8 cellular contexts compared by ENCODE assay signal in the genomic region with DNA sequence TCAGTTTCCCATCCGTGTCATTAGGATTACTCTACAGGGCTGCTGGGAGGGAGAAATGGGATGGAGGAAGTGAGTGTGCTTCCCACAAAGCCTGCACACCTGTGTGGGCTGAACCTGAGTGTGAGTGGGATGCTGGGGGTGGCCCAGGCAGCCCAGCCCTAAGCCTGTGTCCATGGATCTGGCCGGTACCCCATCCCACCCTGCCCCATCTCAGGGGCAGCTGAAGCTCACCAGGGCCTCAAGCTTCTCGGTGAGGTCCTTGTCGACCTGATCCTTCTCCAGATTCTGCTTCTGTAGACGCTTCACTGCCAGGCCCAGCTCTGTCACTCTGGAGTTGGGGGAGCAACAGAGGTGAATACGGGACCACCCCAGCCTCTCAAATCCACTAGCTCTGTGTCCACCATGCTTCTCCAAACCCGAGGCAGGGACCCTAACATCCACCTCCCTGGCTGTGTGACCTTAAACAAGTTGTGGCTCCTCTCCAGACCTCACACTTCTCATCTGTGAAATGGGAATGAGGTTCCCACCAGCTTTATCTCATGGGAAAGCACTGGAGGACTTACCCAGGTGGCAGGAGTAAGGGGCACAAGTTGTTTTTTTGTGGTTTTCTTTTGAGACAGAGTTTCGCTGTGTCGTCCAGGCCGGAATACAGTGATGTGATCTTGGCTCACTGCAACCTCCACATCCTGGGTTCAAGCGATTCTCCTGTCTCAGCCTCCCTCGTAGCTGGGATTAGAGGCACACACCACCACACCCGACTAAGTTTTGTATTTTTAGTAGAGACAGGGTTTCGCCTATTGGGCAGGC. TPM values are rescaled to one million over a fixed set of nuclear protein-coding genes. Genes with fewer than 3 reads are reported as not detected.
DNase-seq lines count a peak whose midpoint lies in the region; ATAC-seq, FAIRE-seq and TF ChIP-seq lines count a peak whose summit lies in the region.
"Not testable (repeated sequence)": the region's sequence is repeated elsewhere in the genome, so short reads cannot be mapped to it uniquely, and the experiment has no call there.

No MANE protein-coding gene starts in this region.

- POLR2A ChIA-PET in activated CD4-positive, alpha-beta T cell treated with anti-CD3 and anti-CD28 coated beads, Interleukin-2, amount 10 ng/mL, durations not matched to agents 7 days and 5 days (lab: Charles Lee), result not testable (repeated sequence)
- POLR2A ChIA-PET in H1 (lab: Charles Lee; ENCODE audit: partially characterized antibody), result interaction anchor here (1.2 to 2.0 kb wide), 4 partner anchors 9 to 119 kb away, joined by 3 to 6 read pairs (median 4); no protein-coding TSS in a partner anchor

- H3K79me1 ChIP-seq in H1 (ENCODE audit: low read depth, low read length), result not testable (repeated sequence)

- H2BK20ac ChIP-seq in H1 (ENCODE audit: low read length), result not testable (repeated sequence)

- TF ChIP-seq POLR2A in H1 (IDR thresholded peaks at IDR 0.05; ENCODE audit: control extremely low read depth in 1 of 2, low read depth in 2 of 2, low read length in 2 of 2), result not testable (repeated sequence)

- H4K5ac ChIP-seq in H1 (ENCODE audit: insufficient read length, low read depth, low read length), result not testable (repeated sequence)

- not testable (repeated sequence) for H2BK120ac ChIP-seq in H1 (replicated peaks; ENCODE audit: low read depth, low read length)

- not testable (repeated sequence) for TF ChIP-seq RAD21 in H1 (IDR thresholded peaks at IDR 0.05 in 1 of 2, conservative IDR thresholded peaks at IDR 0.05 in 1 of 2; ENCODE audit: low read depth in 2 of 2, low read length in 2 of 2)

- H4K20me1 ChIP-seq in H1 (replicated peaks in 1 of 2; ENCODE audit: control insufficient read depth in 1 of 2, insufficient read depth in 2 of 2, low read length in 2 of 2), result peaks cover 7 to 13% of the 10 kb centered on the region in 2 experiments

- H3K18ac ChIP-seq in H1 (ENCODE audit: extremely low read depth, low read length), result not testable (repeated sequence)

- H3K9ac ChIP-seq in H1 (replicated peaks in 1 of 4; ENCODE audit: extremely low read depth in 1 of 4, low read depth in 3 of 4, low read length in 3 of 4); kidney (ENCODE audit: low read length in 2 of 2): not testable (repeated sequence)

- DNase-seq in GM13976 (ENCODE audit: low spot score) (peak; percentile 34), activated gamma-delta T cell treated with Interleukin-2 at 50 U/mL for 16 hours (peak; percentile 3), H1 (ENCODE audit: low read depth in 1 of 2, low spot score in 2 of 2) (peak in 1 of 2 experiments; percentile 52), kidney (peak; percentile 78), mucosa of descending colon (peak in 2 of 3 donors; percentile 28 to 48), pancreas (peak in 4 of 6 donors; percentile 24 to 71 (median 42))
- DNase-seq in activated CD4-positive, alpha-beta T cell treated with anti-CD3 and anti-CD28 coated beads, Interleukin-2, amount 10 ng/mL, durations not matched to agents 7 days and 5 days, result peak; percentile 8
- not testable (repeated sequence) for DNase-seq in substantia nigra (lab: John Stamatoyannopoulos, UW)

- H2AFZ ChIP-seq in H1 (ENCODE audit: low read length), result not testable (repeated sequence)

- H3K9me3 Mint-ChIP-seq in activated CD4-positive, alpha-beta T cell treated with anti-CD3 and anti-CD28 coated beads, Interleukin-2, amount 10 ng/mL, durations not matched to agents 7 days and 5 days, result not testable (repeated sequence)

- H3K4me2 ChIP-seq in H1 (ENCODE audit: insufficient read depth in 1 of 2, low read depth in 2 of 2, low read length in 2 of 2), result not testable (repeated sequence)

- not testable (repeated sequence) for H3K9me3 ChIP-seq in H1 (ENCODE audit: insufficient read depth in 2 of 2, low read depth in 1 of 2, low read length in 1 of 2); kidney (ENCODE audit: control insufficient read depth in 1 of 2, low read length in 2 of 2); mucosa of descending colon; pancreas

- TF ChIP-seq EP300 in H1 (IDR thresholded peaks at IDR 0.05; ENCODE audit: borderline replicate concordance in 1 of 2, low read depth in 2 of 2, low read length in 2 of 2), result not testable (repeated sequence)

- H4K91ac ChIP-seq in H1 (replicated peaks; ENCODE audit: insufficient read length, low read length), result not testable (repeated sequence)

- peak overlapping the region; percentile 52; the same call in 1 of the 2 replicates for H4K8ac ChIP-seq in H1 (ENCODE audit: extremely low read depth, insufficient read depth, low read length)

- H3K4me3 ChIP-seq in H1 (ENCODE audit: extremely low read depth in 1 of 4, insufficient read depth in 2 of 4, low read depth in 3 of 4, low read length in 4 of 4); kidney (ENCODE audit: low read length in 2 of 2); mucosa of descending colon; pancreas: not testable (repeated sequence)

- not testable (repeated sequence) for H3K4ac ChIP-seq in H1 (replicated peaks; ENCODE audit: insufficient read length, low read depth, low read length)

- H3K36me3 ChIP-seq in H1 (ENCODE audit: control insufficient read depth in 2 of 4, insufficient read depth in 4 of 4, low read length in 3 of 4), result peaks cover 0 to 13% (median 7%) of the 10 kb centered on the region in 4 experiments; a peak in 5 of 8 replicates
- H3K36me3 ChIP-seq in kidney (ENCODE audit: control insufficient read depth in 1 of 2, insufficient read depth in 2 of 2, low read length in 2 of 2), result peaks cover 38 to 53% of the 10 kb centered on the region in 2 donors
- H3K36me3 ChIP-seq in mucosa of descending colon (ENCODE audit: low read depth), result peaks cover 11% of the 10 kb centered on the region
- peaks cover 6 to 59% (median 36%) of the 10 kb centered on the region in 3 donors for H3K36me3 ChIP-seq in pancreas

- not testable (repeated sequence) for H3K27me3 ChIP-seq in H1 (replicated peaks in 1 of 4; ENCODE audit: control insufficient read depth in 3 of 4, extremely low read depth in 1 of 4, insufficient read depth in 3 of 4, low read length in 3 of 4); pancreas

- not testable (repeated sequence) for H3K27me3 Mint-ChIP-seq in activated CD4-positive, alpha-beta T cell treated with anti-CD3 and anti-CD28 coated beads, Interleukin-2, amount 10 ng/mL, durations not matched to agents 7 days and 5 days

- not testable (repeated sequence) for FAIRE-seq in H1 (lab: Jason Lieb, UNC); kidney (lab: Jason Lieb, UNC); pancreas (lab: Jason Lieb, UNC)

- not testable (repeated sequence) for H3K27ac ChIP-seq in H1 (ENCODE audit: low read depth, low read length); kidney (ENCODE audit: low read depth in 2 of 2, low read length in 2 of 2); pancreas
- peak overlapping the region; percentile 1 for H3K27ac ChIP-seq in substantia nigra (ENCODE audit: low read depth, low read length, poor library complexity, severe bottlenecking)

- not testable (repeated sequence) for H3K79me2 ChIP-seq in H1 (ENCODE audit: control insufficient read depth in 1 of 2, insufficient read depth in 2 of 2, low read length in 2 of 2)

- not testable (repeated sequence) for H3K56ac ChIP-seq in H1 (replicated peaks; ENCODE audit: insufficient read length, low read depth, low read length)

- H2AK5ac ChIP-seq in H1 (ENCODE audit: low read depth, low read length), result not testable (repeated sequence)

- not testable (repeated sequence) for H2BK15ac ChIP-seq in H1 (ENCODE audit: low read length)

- not testable (repeated sequence) for H3K4me1 Mint-ChIP-seq in activated CD4-positive, alpha-beta T cell treated with anti-CD3 and anti-CD28 coated beads, Interleukin-2, amount 10 ng/mL, durations not matched to agents 7 days and 5 days

- H2BK5ac ChIP-seq in H1 (ENCODE audit: low read depth, low read length), result not testable (repeated sequence)

- in situ Hi-C loops in GM13976 (cut with MboI; ENCODE audit: low sequenced_read_pairs, unreplicated experiment), result not testable (repeated sequence)

- not testable (repeated sequence) for H3K23me2 ChIP-seq in H1 (ENCODE audit: low read depth, low read length)

- H3K36me3 Mint-ChIP-seq in activated CD4-positive, alpha-beta T cell treated with anti-CD3 and anti-CD28 coated beads, Interleukin-2, amount 10 ng/mL, durations not matched to agents 7 days and 5 days (ENCODE audit: low read depth), result peaks cover 53% of the 10 kb centered on the region

- H3K4me1 ChIP-seq in H1 (replicated peaks in 1 of 4; ENCODE audit: control insufficient read depth in 3 of 4, insufficient read depth in 4 of 4, low read length in 3 of 4); kidney (ENCODE audit: control insufficient read depth in 1 of 2, insufficient read depth in 1 of 2, low read depth in 1 of 2, low read length in 2 of 2); mucosa of descending colon (ENCODE audit: low read depth); pancreas: not testable (repeated sequence)

- H3K23ac ChIP-seq in H1 (ENCODE audit: insufficient read length), result not testable (repeated sequence)

- CTCF ChIA-PET in activated CD4-positive, alpha-beta T cell treated with anti-CD3 and anti-CD28 coated beads, Interleukin-2, amount 10 ng/mL, durations not matched to agents 7 days and 5 days (lab: Charles Lee), result interaction anchor here (0.9 to 1.5 kb wide), 2 partner anchors 8 to 30 kb away, joined by 3 to 4 read pairs; no protein-coding TSS in a partner anchor
- CTCF ChIA-PET in H1 (lab: Charles Lee; ENCODE audit: partially characterized antibody), result interaction anchor here (0.8 to 13.8 kb wide), 8 partner anchors 9 to 319 kb away, joined by 3 to 239 read pairs (median 4); no protein-coding TSS in a partner anchor

- H3K4me3 Mint-ChIP-seq in activated CD4-positive, alpha-beta T cell treated with anti-CD3 and anti-CD28 coated beads, Interleukin-2, amount 10 ng/mL, durations not matched to agents 7 days and 5 days, result not testable (repeated sequence)

- not testable (repeated sequence) for H3K27ac Mint-ChIP-seq in activated CD4-positive, alpha-beta T cell treated with anti-CD3 and anti-CD28 coated beads, Interleukin-2, amount 10 ng/mL, durations not matched to agents 7 days and 5 days

- ATAC-seq in mucosa of descending colon, pancreas: not testable (repeated sequence)

- 92% methylated on average over 14 of the region's 14 CpGs; no CpG with 5 or more reads in 1 of the 2 experiments for WGBS in H1 (ENCODE audit: extremely low coverage in 1 of 2, insufficient coverage in 1 of 2, insufficient read length in 1 of 2, insufficient replicate concordance in 2 of 2, low coverage in 1 of 2, low lambda C conversion rate in 2 of 2, missing lambda C conversion rate in 1 of 2), 2 experiments
- WGBS in pancreas, 2 donors, result 87 to 90% methylated on average over 14 of the region's 14 CpGs

- H2BK12ac ChIP-seq in H1 (ENCODE audit: low read depth, low read length), result not testable (repeated sequence)

- intact Hi-C loops in kidney (cut with DNase I); mucosa of descending colon (cut with DNase I, micrococcal nuclease); pancreas (cut with DNase I): not testable (repeated sequence)

- H3K14ac ChIP-seq in H1 (ENCODE audit: insufficient read length), result not testable (repeated sequence)

- not testable (repeated sequence) for TF ChIP-seq CTCF in GM13976 (IDR thresholded peaks at IDR 0.05; ENCODE audit: borderline replicate concordance, control extremely low read depth, extremely low read depth, insufficient read depth, missing control alignments); H1 (IDR thresholded peaks at IDR 0.05; ENCODE audit: control extremely low read depth in 1 of 3, insufficient read depth in 1 of 3, low read depth in 1 of 3, low read length in 3 of 3); kidney (IDR thresholded peaks at IDR 0.05; ENCODE audit: borderline replicate concordance, extremely low read depth, insufficient read depth); mucosa of descending colon (IDR thresholded peaks at IDR 0.05); pancreas (IDR thresholded peaks at IDR 0.05)

RNA-seq across cellular contexts. Expression of gene NBPF1, which starts 18.9 kb away (rescaled TPM):
- total RNA-seq in activated CD4-positive, alpha-beta T cell treated with anti-CD3 and anti-CD28 coated beads, Interleukin-2, amount 10 ng/mL, durations not matched to agents 7 days and 5 days, result 1 to 10 TPM; 6.7 to 7.7 TPM
- 19.3 and 19.4 TPM in 2 replicates for total RNA-seq in H1 (2021; fragmentation: NEBNext Ultra II Directional; extraction: Animal tissue kit (Norgen Biotek cat#: 25700))
- polyA plus RNA-seq in H1 (2011; rRNA removed) (8.5 and 9.6 TPM in 2 replicates), kidney (ENCODE audit: insufficient read depth, low read depth, low replicate concordance) (8.0 TPM), pancreas (1 to 10 TPM; 4.0 to 5.8 TPM)
- polyA plus RNA-seq in H1 (2011; cell fraction: cytosol; rRNA removed), result 11.5 TPM
- 22.9 TPM for polyA plus RNA-seq in H1 (2011; cell fraction: nucleus; rRNA removed)
- polyA plus RNA-seq in H1 (2012, experiment 1 of 2), result 7.7 to 13.2 TPM (median 11.1 TPM) in 4 replicates
- 3.1 TPM for polyA plus RNA-seq in H1 (2012, experiment 2 of 2)
- polyA plus RNA-seq in H1 (2013, experiment 1 of 2), result 10.8 TPM
- 9.8 TPM for polyA plus RNA-seq in H1 (2013, experiment 2 of 2)
- polyA minus RNA-seq in H1 (2011; rRNA and poly(A)+ RNA removed), result 22.4 and 27.2 TPM in 2 replicates
- 8.9 TPM for polyA minus RNA-seq in H1 (2011; cell fraction: cytosol; rRNA and poly(A)+ RNA removed)
- polyA minus RNA-seq in H1 (2011; cell fraction: nucleus; rRNA and poly(A)+ RNA removed), result 48.6 TPM
- total RNA-seq in kidney (56.3 TPM), mucosa of descending colon (100 to 1,000 TPM in 2 of 3 donors, 10 to 100 TPM in 1; 80.2 to 169 (median 104) TPM), pancreas (10 to 100 TPM; 12.4 to 32.2 (median 14.3) TPM)

RNA-seq across cellular contexts. Expression of gene RNU1-3, which starts 34.5 kb away (rescaled TPM):
- 1,000 to 10,000 TPM; 2,316 to 2,477 TPM for total RNA-seq in activated CD4-positive, alpha-beta T cell treated with anti-CD3 and anti-CD28 coated beads, Interleukin-2, amount 10 ng/mL, durations not matched to agents 7 days and 5 days
- 1,303 and 1,497 TPM in 2 replicates for total RNA-seq in H1 (2021; fragmentation: NEBNext Ultra II Directional; extraction: Animal tissue kit (Norgen Biotek cat#: 25700))
- polyA plus RNA-seq in H1 (2011; rRNA removed) (under 0.01 and 145 TPM in 2 replicates), kidney (ENCODE audit: insufficient read depth, low read depth, low replicate concordance) (26.8 TPM), pancreas (not detected)
- under 0.01 TPM for polyA plus RNA-seq in H1 (2011; cell fraction: cytosol; rRNA removed)
- polyA plus RNA-seq in H1 (2011; cell fraction: nucleus; rRNA removed), result under 0.01 TPM
- 20.3 to 94.3 TPM in 2 of 4 replicates, not detected in the others for polyA plus RNA-seq in H1 (2012, experiment 1 of 2)
- polyA plus RNA-seq in H1 (2012, experiment 2 of 2), result not detected
- polyA plus RNA-seq in H1 (2013, experiment 1 of 2), result not detected
- polyA plus RNA-seq in H1 (2013, experiment 2 of 2), result not detected
- polyA minus RNA-seq in H1 (2011; rRNA and poly(A)+ RNA removed), result 10,411 and 22,262 TPM in 2 replicates
- polyA minus RNA-seq in H1 (2011; cell fraction: cytosol; rRNA and poly(A)+ RNA removed), result 63,669 TPM
- 43,973 TPM for polyA minus RNA-seq in H1 (2011; cell fraction: nucleus; rRNA and poly(A)+ RNA removed)
- total RNA-seq in kidney (8,605 TPM), mucosa of descending colon (1,000 to 10,000 TPM; 2,195 to 6,222 (median 2,378) TPM), pancreas (1,000 to 10,000 TPM in 4 of 6 donors, 100 to 1,000 TPM in 2; 687 to 5,169 (median 2,340) TPM)
